16 cellular contexts compared by ENCODE assay signal in the genomic region with DNA sequence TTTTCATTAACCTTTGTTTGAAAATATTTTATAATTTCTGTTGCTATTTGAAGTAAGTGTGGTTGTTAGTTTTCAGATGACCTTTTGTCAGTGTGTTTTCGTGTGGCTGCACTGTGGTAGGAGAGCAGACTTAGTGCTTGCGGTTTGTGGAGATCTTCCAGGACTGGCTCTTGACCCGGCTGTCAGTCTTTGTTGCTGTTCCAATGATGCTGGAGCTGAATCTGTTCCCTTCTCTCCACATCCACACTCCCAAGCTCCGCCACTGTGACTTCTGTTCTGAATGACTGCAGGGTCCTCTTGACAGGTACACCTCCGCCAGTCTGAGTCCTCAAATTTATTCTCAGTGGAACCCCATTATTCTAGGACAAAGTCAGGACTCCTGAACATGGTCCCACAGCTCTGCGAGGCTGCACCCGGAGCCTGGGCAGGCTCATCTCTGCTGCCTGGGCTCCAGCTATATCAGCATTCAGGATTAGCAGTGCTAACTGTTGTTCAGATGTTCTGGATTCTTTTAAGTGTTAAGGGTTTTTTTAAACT.
"Had no signal": no experiment of that assay in that cellular context is flagged by ENCODE, and none has a peak within 500 bp of the region (broad histone marks: within the 10 kb centered on the region; RNA-seq: fewer than 3 reads in every experiment).

No MANE protein-coding gene starts in this region.

- H3K4me1 ChIP-seq: breast epithelium, parathyroid adenoma, thyroid gland had no signal

- H3K27me3 ChIP-seq: breast epithelium, gastroesophageal sphincter, right lobe of liver, thyroid gland had no signal

- H2AFZ ChIP-seq: parathyroid adenoma had no signal

- H3K9me3 ChIP-seq: breast epithelium, gastroesophageal sphincter, neutrophil, right lobe of liver, SK-N-SH, thyroid gland had no signal

- H3K9me2 ChIP-seq: SK-N-SH had no signal

- DNase-seq: activated naive CD8-positive, alpha-beta T cell treated with anti-CD3 and anti-CD28 coated beads for 36 hours; activated T-cell treated with anti-CD3 and anti-CD28 coated beads for 4 hours; cerebellar nuclear complex; cortex of kidney; hypothalamus; SK-N-SH; small intestine; stimulated activated CD4-positive, alpha-beta T cell treated with anti-CD3 and anti-CD28 coated beads, Interleukin-15, amount 100 ng/mL, for 24 hours; stimulated activated naive CD4-positive, alpha-beta T cell; thyroid gland had no signal

- H3K4me2 ChIP-seq: SK-N-SH had no signal

- H3K27ac ChIP-seq: breast epithelium, epithelial cell of prostate, gastroesophageal sphincter, neutrophil, parathyroid adenoma, right lobe of liver, thyroid gland had no signal

- H3K36me3 ChIP-seq: breast epithelium, neutrophil, right lobe of liver, thyroid gland had no signal

- H3K79me2 ChIP-seq: parathyroid adenoma had no signal

- H3K4me3 ChIP-seq: breast epithelium, gastroesophageal sphincter, right lobe of liver, thyroid gland had no signal

- H3K9ac ChIP-seq: parathyroid adenoma, SK-N-SH had no signal
